Comparison of ENCODE assay signal across 29 cellular contexts in genomic region chr14:50612795-50613194, GRCh38.
"Had no signal": no experiment of that assay in that cellular context is flagged by ENCODE, and none has a peak within 500 bp of the region (broad histone marks: within the 10 kb centered on the region; RNA-seq: fewer than 3 reads in every experiment).

No MANE protein-coding gene starts in this region.

- H3K27me3 Mint-ChIP-seq: activated B cell treated with CpG ODN at 0.5 μM for 24 hours; activated CD8-positive, alpha-beta T cell treated with anti-CD3 and anti-CD28 coated beads for 36 hours; activated naive CD8-positive, alpha-beta T cell had no signal

- H3K4me3 ChIP-seq: esophagus squamous epithelium, gastroesophageal sphincter had no signal

- H3K27ac Mint-ChIP-seq: activated B cell treated with CpG ODN at 0.5 μM for 24 hours; activated CD8-positive, alpha-beta T cell treated with anti-CD3 and anti-CD28 coated beads for 36 hours; activated naive CD8-positive, alpha-beta T cell; activated T-helper 17 cell treated with anti-CD3 and anti-CD28 coated beads, Interleukin-2, amount 50 U/mL, for 72 hours; T-helper 1 cell treated with Interleukin-12 subunit alpha and Interleukin-12 subunit beta and Interleukin-4 antibody, amounts not matched to agents 30 μg/mL and 1 μg/mL, for 36 hours had no signal

- H3K4me1 Mint-ChIP-seq: activated B cell treated with CpG ODN at 0.5 μM for 24 hours; activated T-helper 17 cell treated with anti-CD3 and anti-CD28 coated beads, Interleukin-2, amount 50 U/mL, for 72 hours had no signal

- H3K27ac ChIP-seq: brain microvascular endothelial cell, epithelial cell of prostate, esophagus squamous epithelium, gastroesophageal sphincter, WERI-Rb-1 had no signal

- H3K27me3 ChIP-seq: brain microvascular endothelial cell, esophagus squamous epithelium, gastroesophageal sphincter had no signal

- H3K9me3 ChIP-seq: esophagus squamous epithelium, gastroesophageal sphincter had no signal

- H3K4me1 ChIP-seq: esophagus squamous epithelium, gastroesophageal sphincter had no signal

- H3K36me3 ChIP-seq: brain microvascular endothelial cell, WERI-Rb-1 had no signal

- H3K4me3 Mint-ChIP-seq: activated B cell treated with CpG ODN at 0.5 μM for 24 hours; activated CD8-positive, alpha-beta T cell treated with anti-CD3 and anti-CD28 coated beads for 36 hours; activated naive CD8-positive, alpha-beta T cell; activated T-cell treated with anti-CD3 and anti-CD28 coated beads, Interleukin-2, amount 50 U/mL, for 4 hours; activated T-helper 17 cell treated with anti-CD3 and anti-CD28 coated beads, Interleukin-2, amount 50 U/mL, for 72 hours; T-helper 1 cell treated with Interleukin-12 subunit alpha and Interleukin-12 subunit beta and Interleukin-4 antibody, amounts not matched to agents 30 μg/mL and 1 μg/mL, for 36 hours had no signal

- ATAC-seq: activated CD4-positive, CD25-positive, alpha-beta regulatory T cell treated with anti-CD3 and anti-CD28 coated beads, Interleukin-2, amount 50 U/mL, for 24 hours; activated CD8-positive, alpha-beta T cell treated with anti-CD3 and anti-CD28 coated beads for 36 hours; activated T-cell treated with anti-CD3 and anti-CD28 coated beads, Interleukin-2, amount 50 U/mL, for 4 hours; activated T-helper 17 cell treated with anti-CD3 and anti-CD28 coated beads, Interleukin-2, amount 50 U/mL, for 72 hours; gastroesophageal sphincter had no signal

- DNase-seq: activated B cell treated with CpG ODN at 0.5 μM for 24 hours; activated CD4-positive, alpha-beta T cell treated with anti-CD3 and anti-CD28 coated beads for 48 hours; activated CD4-positive, alpha-beta T cell treated with anti-CD3 and anti-CD28 coated beads, Interleukin-2, amount 50 U/mL, for 1 hour; activated CD4-positive, alpha-beta T cell treated with anti-CD3 and anti-CD28 coated beads, Interleukin-2, amount 50 U/mL, for 48 hours; activated CD8-positive, alpha-beta memory T cell treated with anti-CD3 and anti-CD28 coated beads for 24 hours; activated CD8-positive, alpha-beta T cell treated with anti-CD3 and anti-CD28 coated beads for 36 hours; activated effector memory CD4-positive, alpha-beta T cell treated with Interleukin-2 at 50 U/mL for 16 hours; activated gamma-delta T cell treated with Interleukin-2 at 50 U/mL for 16 hours; activated naive CD4-positive, alpha-beta T cell treated with anti-CD3 and anti-CD28 coated beads, Interleukin-2, amount 50 U/mL, for 16 hours; activated naive CD4-positive, alpha-beta T cell treated with Interleukin-2 at 50 U/mL for 16 hours; activated T-cell treated with anti-CD3 and anti-CD28 coated beads, Interleukin-2, amount 50 U/mL, for 4 hours; amniotic stem cell; anterior cingulate cortex; brain microvascular endothelial cell; cortex of kidney; dermis blood vessel endothelial cell; effector CD8-positive, alpha-beta T cell; esophagus squamous epithelium; foreskin melanocyte; head of caudate nucleus; hippocampal formation; T1000; WERI-Rb-1 had no signal

- H3K9me3 Mint-ChIP-seq: activated B cell treated with CpG ODN at 0.5 μM for 24 hours; activated T-cell treated with anti-CD3 and anti-CD28 coated beads, Interleukin-2, amount 50 U/mL, for 4 hours; activated T-helper 17 cell treated with anti-CD3 and anti-CD28 coated beads, Interleukin-2, amount 50 U/mL, for 72 hours; T-helper 1 cell treated with Interleukin-12 subunit alpha and Interleukin-12 subunit beta and Interleukin-4 antibody, amounts not matched to agents 30 μg/mL and 1 μg/mL, for 36 hours had no signal
